ENCODE assay signal across 9 cellular contexts in genomic region chr20:62365814-62366369, GRCh38. TPM values are rescaled to one million over a fixed set of nuclear protein-coding genes. Genes with fewer than 3 reads are reported as not detected.
DNase-seq lines count a peak whose midpoint lies in the region; ATAC-seq, FAIRE-seq and TF ChIP-seq lines count a peak whose summit lies in the region.
"Had no signal": no experiment of that assay in that cellular context is flagged by ENCODE, and none has a peak within 500 bp of the region (broad histone marks: within the 10 kb centered on the region; RNA-seq: fewer than 3 reads in every experiment).

No MANE protein-coding gene starts in this region.

- DNase-seq in HTR-8/SVneo (ENCODE audit: insufficient read length, low spot score) (peak; percentile 91), T-helper 17 cell (peak in 1 of 3 donors; percentile 4), left ventricle myocardium inferior (peak; percentile 42), left lobe of liver (ENCODE audit: low spot score) (no peak)
- DNase-seq in activated CD8-positive, alpha-beta T cell treated with anti-CD3 and anti-CD28 coated beads for 36 hours, result no peak

- TF ChIP-seq CTCF in left ventricle myocardium inferior (IDR thresholded peaks at IDR 0.05; ENCODE audit: borderline replicate concordance), result no peak
- no peak for TF ChIP-seq CTCF in activated CD8-positive, alpha-beta T cell treated with anti-CD3 and anti-CD28 coated beads for 36 hours (IDR thresholded peaks at IDR 0.05)

- CTCF ChIA-PET in activated CD8-positive, alpha-beta T cell treated with anti-CD3 and anti-CD28 coated beads for 36 hours (lab: Charles Lee), result interaction anchor here (1.2 kb wide), 1 partner anchor 16 kb away, joined by 4 read pairs; no protein-coding TSS in a partner anchor

- peak overlapping the region; percentile 98 for H3K4me3 ChIP-seq in left ventricle myocardium inferior
- peak overlapping the region; percentile 50 to 66 (median 59) for H3K4me3 ChIP-seq in skeletal muscle tissue (ENCODE audit: low read length in 3 of 3)

- peak overlapping the region in 2 of 3 donors; percentile 56 to 73 for H3K9ac ChIP-seq in skeletal muscle tissue (ENCODE audit: low read depth in 1 of 3, low read length in 3 of 3)

- H3K4me3 Mint-ChIP-seq in T-helper 17 cell, result peak overlapping the region; percentile 47
- H3K4me3 Mint-ChIP-seq in activated CD8-positive, alpha-beta T cell treated with anti-CD3 and anti-CD28 coated beads for 36 hours, result no peak overlapping the region

- H3K27me3 Mint-ChIP-seq in T-helper 17 cell, result peaks cover 32% of the 10 kb centered on the region
- peaks cover 27% of the 10 kb centered on the region for H3K27me3 Mint-ChIP-seq in activated CD8-positive, alpha-beta T cell treated with anti-CD3 and anti-CD28 coated beads for 36 hours

- no peaks in the 10 kb centered on the region for H3K9me3 Mint-ChIP-seq in activated CD8-positive, alpha-beta T cell treated with anti-CD3 and anti-CD28 coated beads for 36 hours

- H3K4me1 ChIP-seq in left ventricle myocardium inferior, result peaks cover 97% of the 10 kb centered on the region
- H3K4me1 ChIP-seq in skeletal muscle tissue (ENCODE audit: control insufficient read depth in 3 of 3, insufficient read depth in 3 of 3, low read length in 3 of 3), result peaks cover 71 to 89% (median 89%) of the 10 kb centered on the region in 3 donors

- intact Hi-C loops in left ventricle myocardium inferior (cut with micrococcal nuclease), result no loop called here
- intact Hi-C loops in activated CD8-positive, alpha-beta T cell treated with anti-CD3 and anti-CD28 coated beads for 36 hours (cut with micrococcal nuclease), result no loop called here

- no peaks in the 10 kb centered on the region for H3K36me3 Mint-ChIP-seq in T-helper 17 cell (ENCODE audit: low read depth)
- H3K36me3 Mint-ChIP-seq in activated CD8-positive, alpha-beta T cell treated with anti-CD3 and anti-CD28 coated beads for 36 hours (ENCODE audit: low read depth), result no peaks in the 10 kb centered on the region

- H3K4me1 Mint-ChIP-seq in T-helper 17 cell, result peaks cover 6% of the 10 kb centered on the region
- peaks cover 5% of the 10 kb centered on the region for H3K4me1 Mint-ChIP-seq in activated CD8-positive, alpha-beta T cell treated with anti-CD3 and anti-CD28 coated beads for 36 hours (ENCODE audit: low read depth)

- no peaks in the 10 kb centered on the region for H3K27me3 ChIP-seq in left ventricle myocardium inferior (ENCODE audit: low read depth)
- peaks cover 0 to 3% (median 0%) of the 10 kb centered on the region in 3 donors for H3K27me3 ChIP-seq in skeletal muscle tissue (ENCODE audit: control insufficient read depth in 3 of 3, insufficient read depth in 3 of 3, low read length in 3 of 3)

- H3K9me3 ChIP-seq in T-helper 17 cell (ENCODE audit: control insufficient read depth, low read length, poor library complexity, severe bottlenecking) (no peaks in the 10 kb centered on the region), left ventricle myocardium inferior (replicated peaks) (no peaks in the 10 kb centered on the region), skeletal muscle tissue (ENCODE audit: control insufficient read depth in 3 of 3, low read length in 3 of 3) (no peaks in the 10 kb centered on the region)

- FAIRE-seq in HTR-8/SVneo (lab: Jason Lieb, UNC), result peak; percentile 94
- FAIRE-seq: TTC549 had no signal

- POLR2A ChIA-PET in activated CD8-positive, alpha-beta T cell treated with anti-CD3 and anti-CD28 coated beads for 36 hours (lab: Charles Lee), result interaction anchor here (2.1 kb wide), 1 partner anchor 21 kb away, joined by 4 read pairs; the partner anchor contains the start of gene RPS21

- H3K36me3 ChIP-seq in left ventricle myocardium inferior (peaks cover 8% of the 10 kb centered on the region), skeletal muscle tissue (ENCODE audit: control insufficient read depth in 3 of 3, insufficient read depth in 3 of 3, low read length in 3 of 3) (no peaks in the 10 kb centered on the region)

- no peak for ATAC-seq in T-helper 17 cell
- ATAC-seq in HG03045 (IDR thresholded peaks at IDR 0.05; ENCODE audit: unreplicated experiment), result no peak
- ATAC-seq in activated CD8-positive, alpha-beta T cell treated with anti-CD3 and anti-CD28 coated beads for 36 hours, result no peak
- ATAC-seq in GM18517 (IDR thresholded peaks at IDR 0.05; ENCODE audit: unreplicated experiment), result no peak
- no peak for ATAC-seq in left lobe of liver

- H3K27ac Mint-ChIP-seq in T-helper 17 cell, result no peak overlapping the region
- no peak overlapping the region for H3K27ac Mint-ChIP-seq in activated CD8-positive, alpha-beta T cell treated with anti-CD3 and anti-CD28 coated beads for 36 hours

- H3K27ac ChIP-seq in left ventricle myocardium inferior (replicated peaks) (peak overlapping the region; percentile 97), skeletal muscle tissue (ENCODE audit: low read depth, low read length) (peak overlapping the region; percentile 83)

RNA-seq across cellular contexts. Expression of gene LAMA5, which starts 1.2 kb away (rescaled TPM):
- total RNA-seq in T-helper 17 cell (under 1 TPM; 0.50 to 0.72 TPM), left ventricle myocardium inferior (70.9 TPM), skeletal muscle tissue (14.1 TPM), left lobe of liver (112 TPM)
- under 1 TPM; 0.25 to 0.76 TPM for total RNA-seq in activated CD8-positive, alpha-beta T cell treated with anti-CD3 and anti-CD28 coated beads for 36 hours

RNA-seq across cellular contexts. Expression of gene RPS21, which starts 21.0 kb away (rescaled TPM):
- total RNA-seq in T-helper 17 cell, result 1,000 to 10,000 TPM; 2,821 to 2,836 TPM
- total RNA-seq in left ventricle myocardium inferior, result 661 TPM
- 1,418 TPM for total RNA-seq in skeletal muscle tissue
- total RNA-seq in activated CD8-positive, alpha-beta T cell treated with anti-CD3 and anti-CD28 coated beads for 36 hours, result 1,000 to 10,000 TPM; 2,670 to 2,760 TPM
- total RNA-seq in left lobe of liver, result 432 TPM

RNA-seq across cellular contexts. Expression of gene CABLES2, which starts 41.2 kb away (rescaled TPM):
- 1 to 10 TPM; 4.5 to 5.6 TPM for total RNA-seq in T-helper 17 cell
- total RNA-seq in left ventricle myocardium inferior, result 12.0 TPM
- total RNA-seq in skeletal muscle tissue, result 1.0 TPM
- total RNA-seq in activated CD8-positive, alpha-beta T cell treated with anti-CD3 and anti-CD28 coated beads for 36 hours, result 1 to 10 TPM; 3.2 to 4.5 TPM
- total RNA-seq in left lobe of liver, result 1.8 TPM

Comparison
In these comparisons a context has a peak if more than half of its experiments do, and no peak if none do; other contexts are left out.
1. DNase-seq: peak in HTR-8/SVneo (single experiment) and left ventricle myocardium inferior (single experiment); none in activated CD8-positive, alpha-beta T cell treated with anti-CD3 and anti-CD28 coated beads for 36 hours (single experiment) and left lobe of liver (single experiment).